In genomic region chr4:88737304-88738015, GRCh38 we compare ENCODE assay signal across 9 cellular contexts. TPM values are rescaled to one million over a fixed set of nuclear protein-coding genes. Genes with fewer than 3 reads are reported as not detected.
A peak's percentile ranks its signal among the peaks of the same experiment; 100 is the strongest.
DNase-seq lines count a peak whose midpoint lies in the region; ATAC-seq and TF ChIP-seq lines count a peak whose summit lies in the region.
"Had no signal": no experiment of that assay in that cellular context is flagged by ENCODE, and none has a peak within 500 bp of the region (broad histone marks: within the 10 kb centered on the region; RNA-seq: fewer than 3 reads in every experiment).

No MANE protein-coding gene starts in this region.

- peak overlapping the region; percentile 42 for H3K27ac ChIP-seq in VCaP

- peak; percentile 39 for DNase-seq in activated CD4-positive, alpha-beta T cell treated with anti-CD3 and anti-CD28 coated beads, Interleukin-2, amount 10 ng/mL, durations not matched to agents 7 days and 5 days
- no peak for DNase-seq in activated CD4-positive, alpha-beta T cell treated with anti-CD3 and anti-CD28 coated beads for 1 hour
- peak; percentile 59 for DNase-seq in left lobe of liver (ENCODE audit: low spot score)
- DNase-seq in type B pancreatic cell (ENCODE audit: extremely low spot score, unreplicated experiment) = no peak
- no peak for DNase-seq in amniotic stem cell (lab: John Stamatoyannopoulos, UW)
- DNase-seq in RKO (ENCODE audit: low spot score) = no peak
- DNase-seq: heart right ventricle had no signal

- peaks cover 25% of the 10 kb centered on the region for H3K36me3 Mint-ChIP-seq in activated CD4-positive, alpha-beta T cell treated with anti-CD3 and anti-CD28 coated beads, Interleukin-2, amount 10 ng/mL, durations not matched to agents 7 days and 5 days (ENCODE audit: low read depth)
- peaks cover 22% of the 10 kb centered on the region for H3K36me3 Mint-ChIP-seq in type B pancreatic cell

- TF ChIP-seq CTCF in VCaP (conservative IDR thresholded peaks at IDR 0.05) (no peak), type B pancreatic cell (conservative IDR thresholded peaks at IDR 0.05) (no peak)

- no peak overlapping the region for H3K4me3 Mint-ChIP-seq in activated CD4-positive, alpha-beta T cell treated with anti-CD3 and anti-CD28 coated beads, Interleukin-2, amount 10 ng/mL, durations not matched to agents 7 days and 5 days
- peak overlapping the region; percentile 71 for H3K4me3 Mint-ChIP-seq in type B pancreatic cell

- H3K9me3 Mint-ChIP-seq in activated CD4-positive, alpha-beta T cell treated with anti-CD3 and anti-CD28 coated beads, Interleukin-2, amount 10 ng/mL, durations not matched to agents 7 days and 5 days = no peaks in the 10 kb centered on the region
- no peaks in the 10 kb centered on the region for H3K9me3 Mint-ChIP-seq in type B pancreatic cell

- peak overlapping the region; percentile 2 for H3K27ac Mint-ChIP-seq in activated CD4-positive, alpha-beta T cell treated with anti-CD3 and anti-CD28 coated beads, Interleukin-2, amount 10 ng/mL, durations not matched to agents 7 days and 5 days
- H3K27ac Mint-ChIP-seq in type B pancreatic cell = peak overlapping the region; percentile 83

- CTCF ChIA-PET in activated CD4-positive, alpha-beta T cell treated with anti-CD3 and anti-CD28 coated beads, Interleukin-2, amount 10 ng/mL, durations not matched to agents 7 days and 5 days (lab: Charles Lee) = interaction anchor here (0.9 kb wide), 1 partner anchor 16 kb away, joined by 3 read pairs; no protein-coding TSS in a partner anchor

- POLR2A ChIA-PET in activated CD4-positive, alpha-beta T cell treated with anti-CD3 and anti-CD28 coated beads, Interleukin-2, amount 10 ng/mL, durations not matched to agents 7 days and 5 days (lab: Charles Lee) = no interaction called here

- no peaks in the 10 kb centered on the region for H3K27me3 Mint-ChIP-seq in activated CD4-positive, alpha-beta T cell treated with anti-CD3 and anti-CD28 coated beads, Interleukin-2, amount 10 ng/mL, durations not matched to agents 7 days and 5 days
- no peaks in the 10 kb centered on the region for H3K27me3 Mint-ChIP-seq in type B pancreatic cell

- ATAC-seq in HG03060 (IDR thresholded peaks at IDR 0.05; ENCODE audit: low read depth, unreplicated experiment) (peak; percentile 88), left lobe of liver (peak; percentile 70)

- H3K4me1 Mint-ChIP-seq in activated CD4-positive, alpha-beta T cell treated with anti-CD3 and anti-CD28 coated beads, Interleukin-2, amount 10 ng/mL, durations not matched to agents 7 days and 5 days = peaks cover 15% of the 10 kb centered on the region
- peaks cover 19% of the 10 kb centered on the region for H3K4me1 Mint-ChIP-seq in type B pancreatic cell (ENCODE audit: unreplicated experiment)

RNA-seq across cellular contexts. Expression of gene NAP1L5, which starts 39.8 kb away (rescaled TPM):
- 1 to 10 TPM; 3.7 to 4.3 TPM for total RNA-seq in activated CD4-positive, alpha-beta T cell treated with anti-CD3 and anti-CD28 coated beads, Interleukin-2, amount 10 ng/mL, durations not matched to agents 7 days and 5 days
- 1.2 TPM for total RNA-seq in left lobe of liver
- 3.7 and 5.2 TPM in 2 replicates for total RNA-seq in type B pancreatic cell (ENCODE audit: low replicate concordance)

Comparison
In these comparisons a context has a peak if more than half of its experiments do, and no peak if none do; other contexts are left out.
1. DNase-seq: peak in activated CD4-positive, alpha-beta T cell treated with anti-CD3 and anti-CD28 coated beads, Interleukin-2, amount 10 ng/mL, durations not matched to agents 7 days and 5 days (single experiment) and left lobe of liver (single experiment); none in activated CD4-positive, alpha-beta T cell treated with anti-CD3 and anti-CD28 coated beads for 1 hour (single experiment), type B pancreatic cell (single experiment), amniotic stem cell (single experiment) and RKO (single experiment).